1 cellular context compared by ENCODE assay signal in the genomic region with DNA sequence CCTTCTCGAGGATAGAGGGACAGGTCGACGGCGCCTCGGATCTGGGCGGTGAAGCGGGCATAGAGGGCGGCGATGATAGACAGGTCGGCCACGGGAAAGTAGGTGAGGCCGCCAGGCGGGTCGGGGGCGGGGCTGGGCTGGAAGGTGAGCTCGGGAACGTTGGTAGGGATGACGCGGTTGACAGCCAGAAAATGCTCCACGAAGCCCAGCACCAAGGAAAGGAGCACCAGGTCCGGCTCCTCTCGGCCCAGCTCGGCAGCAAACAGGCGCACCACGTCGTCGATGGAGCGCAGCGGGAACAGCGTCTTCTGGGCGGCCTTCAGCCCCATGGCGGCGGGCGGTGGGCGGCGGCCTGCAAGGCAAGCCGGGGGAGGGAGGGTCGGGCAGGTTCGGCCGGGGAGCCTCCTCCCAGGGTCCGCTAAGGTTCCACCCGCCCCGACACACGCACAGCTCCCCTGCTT.
TF ChIP-seq lines count a peak whose summit lies in the region.

No MANE protein-coding gene starts in this region.

TF ChIP-seq in endothelial cell of umbilical vein, 7 proteins besides CTCF, POLR2A, EP300 and RAD21:
- TF ChIP-seq, protein P1, sequence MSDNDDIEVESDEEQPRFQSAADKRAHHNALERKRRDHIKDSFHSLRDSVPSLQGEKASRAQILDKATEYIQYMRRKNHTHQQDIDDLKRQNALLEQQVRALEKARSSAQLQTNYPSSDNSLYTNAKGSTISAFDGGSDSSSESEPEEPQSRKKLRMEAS (IDR thresholded peaks at IDR 0.05; ENCODE audit: insufficient read depth, insufficient read length), result no peak
- TF ChIP-seq FOS (IDR thresholded peaks at IDR 0.05; ENCODE audit: borderline replicate concordance, insufficient read depth, low read length), result no peak
- no peak for TF ChIP-seq POLR2AphosphoS5 (IDR thresholded peaks at IDR 0.05; ENCODE audit: insufficient read depth, low read depth, low read length)
- no peak for TF ChIP-seq JUN (IDR thresholded peaks at IDR 0.05; ENCODE audit: borderline replicate concordance, insufficient read depth, insufficient read length, low read depth)
- TF ChIP-seq EZH2 (IDR thresholded peaks at IDR 0.05; ENCODE audit: borderline replicate concordance, low read depth, low read length, severe bottlenecking), result no peak
- TF ChIP-seq MYC (IDR thresholded peaks at IDR 0.05; ENCODE audit: low read depth, low read length), result no peak
- no peak for TF ChIP-seq GATA2 (IDR thresholded peaks at IDR 0.05; ENCODE audit: insufficient read depth, insufficient read length, low read depth, low read length)
